ENCODE assay signal across 3 cellular contexts in the genomic region with DNA sequence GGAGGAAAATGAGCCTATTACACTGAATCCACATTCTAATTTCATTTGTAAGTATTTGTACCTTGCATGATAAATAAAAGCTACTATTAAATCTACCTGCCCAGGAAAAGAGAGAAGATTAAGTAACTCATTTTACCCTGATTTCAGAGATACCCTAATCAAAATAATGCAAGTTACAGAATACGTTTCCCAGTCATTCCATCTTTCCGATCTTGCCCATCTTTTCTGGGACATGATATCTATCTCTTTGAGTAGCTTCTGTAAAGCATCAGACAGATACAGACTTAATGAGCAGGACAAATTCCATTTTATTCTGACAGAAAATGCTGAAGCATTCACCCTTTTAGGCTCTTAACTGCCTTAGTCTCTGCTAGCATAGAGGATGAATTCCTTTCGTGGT.
"Had no signal": no experiment of that assay in that cellular context is flagged by ENCODE, and none has a peak within 500 bp of the region (broad histone marks: within the 10 kb centered on the region; RNA-seq: fewer than 3 reads in every experiment).

No MANE protein-coding gene starts in this region.

- ATAC-seq: GM12878 had no signal

- H3K4me3 ChIP-seq: GM12878 had no signal

- DNase-seq: GDM1, GF-D8 had no signal
